Comparison of ENCODE assay signal across 21 cellular contexts in the genomic region with DNA sequence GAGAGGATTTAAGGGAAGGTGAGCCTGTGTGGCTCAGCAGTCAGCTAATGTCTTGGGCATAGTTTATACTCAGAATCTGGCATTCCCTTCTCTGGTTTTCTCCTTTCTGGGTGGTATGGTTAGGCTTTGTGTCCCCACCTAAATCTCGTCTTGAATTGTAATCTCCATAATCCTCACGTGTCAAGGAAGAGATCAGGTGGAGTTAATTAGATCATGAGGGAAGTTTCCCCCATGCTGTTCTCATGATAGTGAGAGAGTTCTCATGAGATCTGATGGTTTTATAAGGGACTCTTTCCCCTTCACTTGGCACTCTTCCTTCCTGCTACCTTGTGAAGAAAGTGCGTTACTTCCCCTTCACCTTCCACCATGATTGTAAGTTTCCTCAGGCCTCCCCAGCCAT.
DNase-seq lines count a peak whose midpoint lies in the region; ATAC-seq, FAIRE-seq and TF ChIP-seq lines count a peak whose summit lies in the region.
"Had no signal": no experiment of that assay in that cellular context is flagged by ENCODE, and none has a peak within 500 bp of the region (broad histone marks: within the 10 kb centered on the region; RNA-seq: fewer than 3 reads in every experiment).

No MANE protein-coding gene starts in this region.

- no peak overlapping the region for H3K23ac ChIP-seq in H1 (ENCODE audit: insufficient read length)

- H4K5ac ChIP-seq in H1 (ENCODE audit: insufficient read length, low read depth, low read length): no peak overlapping the region

- H2BK5ac ChIP-seq in H1 (ENCODE audit: low read depth, low read length): no peak overlapping the region

- no peaks in the 10 kb centered on the region; the same call in 1 of the 2 replicates for H3K23me2 ChIP-seq in H1 (ENCODE audit: low read depth, low read length)

- no peaks in the 10 kb centered on the region for H3K36me3 ChIP-seq in H1 (ENCODE audit: control insufficient read depth in 2 of 4, insufficient read depth in 4 of 4, low read length in 3 of 4)
- peaks cover 4% of the 10 kb centered on the region for H3K36me3 ChIP-seq in neural progenitor cell
- no peaks in the 10 kb centered on the region for H3K36me3 ChIP-seq in gastrocnemius medialis
- no peaks in the 10 kb centered on the region for H3K36me3 ChIP-seq in A673 (ENCODE audit: insufficient read depth, low read length, poor library complexity, severe bottlenecking)
- H3K36me3 ChIP-seq: BE2C had no signal

- peaks cover 3% of the 10 kb centered on the region for H3K27me3 Mint-ChIP-seq in neural progenitor cell (ENCODE audit: insufficient read depth, low read depth)

- FAIRE-seq in D721Med (lab: Jason Lieb, UNC) (peak; percentile 11), H1 (lab: Jason Lieb, UNC) (peak; percentile 42)
- FAIRE-seq: GM19239, H54, HepG2 had no signal

- no peak overlapping the region; the same call in 1 of the 2 replicates for H2AFZ ChIP-seq in H1 (ENCODE audit: low read length)
- no peak overlapping the region for H2AFZ ChIP-seq in neural progenitor cell (replicated peaks)
- H2AFZ ChIP-seq: GM23248 had no signal

- H3F3A ChIP-seq in neural progenitor cell (ENCODE audit: low read depth): peaks cover 23% of the 10 kb centered on the region

- H3K9me3 Mint-ChIP-seq in neural progenitor cell: peaks cover 7% of the 10 kb centered on the region
- H3K9me3 Mint-ChIP-seq: HFFc6, IgD-negative memory B cell had no signal

- H3K4me2 ChIP-seq in H1 (ENCODE audit: insufficient read depth in 1 of 2, low read depth in 2 of 2, low read length in 2 of 2) (no peak overlapping the region), neural progenitor cell (peak overlapping the region; percentile 64)

- H3K9ac ChIP-seq in H1 (replicated peaks in 1 of 4; ENCODE audit: extremely low read depth in 1 of 4, low read depth in 3 of 4, low read length in 3 of 4) (no peak overlapping the region), neural progenitor cell (no peak overlapping the region)
- H3K9ac ChIP-seq: GM23248 had no signal

- H3K36me3 Mint-ChIP-seq in neural progenitor cell: no peaks in the 10 kb centered on the region
- H3K36me3 Mint-ChIP-seq: CD14-positive monocyte; CD4-positive, alpha-beta memory T cell had no signal

- WGBS in H1 (ENCODE audit: extremely low coverage in 1 of 2, insufficient coverage in 1 of 2, insufficient read length in 1 of 2, insufficient replicate concordance in 2 of 2, low coverage in 1 of 2, low lambda C conversion rate in 2 of 2, missing lambda C conversion rate in 1 of 2), 2 experiments: 88% methylated on average over 3 of the region's 3 CpGs; no CpG with 5 or more reads in 1 of the 2 experiments

- no peak overlapping the region for H4K8ac ChIP-seq in H1 (ENCODE audit: extremely low read depth, insufficient read depth, low read length)

- H3K9me3 ChIP-seq in H1 (ENCODE audit: insufficient read depth in 2 of 2, low read depth in 1 of 2, low read length in 1 of 2) (no peaks in the 10 kb centered on the region), neural progenitor cell (ENCODE audit: low read depth) (no peaks in the 10 kb centered on the region), gastrocnemius medialis (no peaks in the 10 kb centered on the region), A673 (ENCODE audit: low read depth, low read length, poor library complexity, severe bottlenecking) (no peaks in the 10 kb centered on the region)
- H3K9me3 ChIP-seq: BE2C had no signal

- TF ChIP-seq RAD21 in H1 (IDR thresholded peaks at IDR 0.05 in 1 of 2, conservative IDR thresholded peaks at IDR 0.05 in 1 of 2; ENCODE audit: low read depth in 2 of 2, low read length in 2 of 2): no peak

- TF ChIP-seq CTCF in D721Med (IDR thresholded peaks at IDR 0.05; ENCODE audit: insufficient read depth, missing control alignments) (no peak), H1 (IDR thresholded peaks at IDR 0.05; ENCODE audit: control extremely low read depth in 1 of 3, insufficient read depth in 1 of 3, low read depth in 1 of 3, low read length in 3 of 3) (no peak), neural progenitor cell (IDR thresholded peaks at IDR 0.05) (no peak), gastrocnemius medialis (IDR thresholded peaks at IDR 0.05 in 4 of 5, conservative IDR thresholded peaks at IDR 0.05 in 1 of 5) (no peak), A673 (conservative IDR thresholded peaks at IDR 0.05; ENCODE audit: low read depth, low read length) (no peak)

- no peak overlapping the region for H2BK120ac ChIP-seq in H1 (replicated peaks; ENCODE audit: low read depth, low read length)

- no peak overlapping the region for H3K27ac Mint-ChIP-seq in neural progenitor cell
- H3K27ac Mint-ChIP-seq: CD14-positive monocyte; CD4-positive, alpha-beta memory T cell; HFFc6; IgD-negative memory B cell had no signal

- H3K79me1 ChIP-seq in H1 (ENCODE audit: low read depth, low read length): no peaks in the 10 kb centered on the region

- no peak overlapping the region for H3K18ac ChIP-seq in H1 (ENCODE audit: extremely low read depth, low read length)

- H3K27me3 ChIP-seq in H1 (replicated peaks in 1 of 4; ENCODE audit: control insufficient read depth in 3 of 4, extremely low read depth in 1 of 4, insufficient read depth in 3 of 4, low read length in 3 of 4) (no peaks in the 10 kb centered on the region), neural progenitor cell (peaks cover 19% of the 10 kb centered on the region), gastrocnemius medialis (no peaks in the 10 kb centered on the region), A673 (replicated peaks; ENCODE audit: insufficient read depth, low read depth, low read length, poor library complexity) (no peaks in the 10 kb centered on the region)
- H3K27me3 ChIP-seq: BE2C had no signal

- CTCF ChIA-PET in H1 (lab: Charles Lee; ENCODE audit: partially characterized antibody): no interaction called here
- CTCF ChIA-PET in A673 (lab: Charles Lee): no interaction called here

- DNase-seq in D721Med (ENCODE audit: insufficient read length, low spot score) (no peak), NCI-H82 treated with DMSO at 0.1 percent for 48 hours (lab: John Stamatoyannopoulos, UW; ENCODE audit: unreplicated experiment) (peak; percentile 55), H1 (ENCODE audit: low read depth in 1 of 2, low spot score in 2 of 2) (no peak), neural progenitor cell (ENCODE audit: low spot score) (peak; percentile 60), gastrocnemius medialis (no peak), A673 (ENCODE audit: low spot score) (no peak)
- DNase-seq: ACHN; BE2C; CD4-positive, alpha-beta memory T cell; DMS79 treated with DMSO at 0.1 percent for 48 hours; GF-D8; GM23248; HFFc6; KBM-7 had no signal

- H3K79me2 ChIP-seq in H1 (ENCODE audit: control insufficient read depth in 1 of 2, insufficient read depth in 2 of 2, low read length in 2 of 2): no peaks in the 10 kb centered on the region
- H3K79me2 ChIP-seq in neural progenitor cell (ENCODE audit: low read depth): no peaks in the 10 kb centered on the region

- H3K4ac ChIP-seq in H1 (replicated peaks; ENCODE audit: insufficient read length, low read depth, low read length): no peak overlapping the region

- H3K4me1 ChIP-seq in H1 (replicated peaks in 1 of 4; ENCODE audit: control insufficient read depth in 3 of 4, insufficient read depth in 4 of 4, low read length in 3 of 4) (no peaks in the 10 kb centered on the region; a peak in 2 of 7 replicates), neural progenitor cell (peaks cover 42% of the 10 kb centered on the region), gastrocnemius medialis (no peaks in the 10 kb centered on the region), A673 (ENCODE audit: insufficient read depth, low read length, poor library complexity, severe bottlenecking) (no peaks in the 10 kb centered on the region)
- H3K4me1 ChIP-seq: BE2C had no signal

- H2BK20ac ChIP-seq in H1 (ENCODE audit: low read length): no peak overlapping the region

- TF ChIP-seq POLR2A in H1 (IDR thresholded peaks at IDR 0.05; ENCODE audit: control extremely low read depth in 1 of 2, low read depth in 2 of 2, low read length in 2 of 2): no peak
- no peak for TF ChIP-seq POLR2A in gastrocnemius medialis (IDR thresholded peaks at IDR 0.05)

- H3K4me3 Mint-ChIP-seq in neural progenitor cell: no peak overlapping the region
- H3K4me3 Mint-ChIP-seq: CD14-positive monocyte; CD4-positive, alpha-beta memory T cell; HFFc6; IgD-negative memory B cell had no signal

- H4K20me1 ChIP-seq in H1 (replicated peaks in 1 of 2; ENCODE audit: control insufficient read depth in 1 of 2, insufficient read depth in 2 of 2, low read length in 2 of 2) (no peaks in the 10 kb centered on the region), neural progenitor cell (ENCODE audit: low read depth) (peaks cover 5% of the 10 kb centered on the region)

- peaks cover 17% of the 10 kb centered on the region for H3K4me1 Mint-ChIP-seq in neural progenitor cell
- H3K4me1 Mint-ChIP-seq: CD4-positive, alpha-beta memory T cell; IgD-negative memory B cell had no signal

- in situ Hi-C loops in gastrocnemius medialis (cut with MboI; ENCODE audit: low sequenced_read_pairs in 4 of 4): no loop called here

- no peak for ATAC-seq in gastrocnemius medialis
- ATAC-seq in esophagus mucosa: no peak
- ATAC-seq: HCT116, HepG2 had no signal

- no peak overlapping the region for H3K56ac ChIP-seq in H1 (replicated peaks; ENCODE audit: insufficient read length, low read depth, low read length)

- no peak overlapping the region for H2AK5ac ChIP-seq in H1 (ENCODE audit: low read depth, low read length)

- no peak overlapping the region for H3K14ac ChIP-seq in H1 (ENCODE audit: insufficient read length)

- intact Hi-C loops in gastrocnemius medialis (cut with DNase I; ENCODE audit: low total_unique reads): no loop called here
- intact Hi-C loops in A673 (cut with micrococcal nuclease; ENCODE audit: unreplicated experiment): no loop called here

- H2BK15ac ChIP-seq in H1 (ENCODE audit: low read length): no peak overlapping the region

- no peak overlapping the region for H4K91ac ChIP-seq in H1 (replicated peaks; ENCODE audit: insufficient read length, low read length)

- BruUV-seq in A673 (replicated peaks; lab: Mats Ljungman, UMichigan): no TSS peak

- no peak overlapping the region for H3K27ac ChIP-seq in H1 (ENCODE audit: low read depth, low read length)
- H3K27ac ChIP-seq in neural progenitor cell: peak overlapping the region; percentile 79
- no peak overlapping the region for H3K27ac ChIP-seq in gastrocnemius medialis
- no peak overlapping the region for H3K27ac ChIP-seq in A673 (ENCODE audit: low read depth, low read length, poor library complexity, severe bottlenecking)
- H3K27ac ChIP-seq: GM23248 had no signal

- no peak for TF ChIP-seq EP300 in H1 (IDR thresholded peaks at IDR 0.05; ENCODE audit: borderline replicate concordance in 1 of 2, low read depth in 2 of 2, low read length in 2 of 2)

- no peak overlapping the region for H3K4me3 ChIP-seq in H1 (ENCODE audit: extremely low read depth in 1 of 4, insufficient read depth in 2 of 4, low read depth in 3 of 4, low read length in 4 of 4)
- H3K4me3 ChIP-seq in neural progenitor cell: no peak overlapping the region
- H3K4me3 ChIP-seq in gastrocnemius medialis: no peak overlapping the region
- H3K4me3 ChIP-seq in A673 (ENCODE audit: low read depth, low read length, poor library complexity, severe bottlenecking): no peak overlapping the region
- H3K4me3 ChIP-seq: GM23248 had no signal

- H2BK12ac ChIP-seq in H1 (ENCODE audit: low read depth, low read length): 0 out of 2 replicates have a peak overlapping the region, but pooled peaks have one; percentile 18

- POLR2A ChIA-PET in H1 (lab: Charles Lee; ENCODE audit: partially characterized antibody) (no interaction called here), A673 (lab: Charles Lee; ENCODE audit: low non-redundant PET) (no interaction called here)

Comparison
In these comparisons a context has a peak if more than half of its experiments do, and no peak if none do; other contexts are left out.
1. DNase-seq: peak in NCI-H82 treated with DMSO at 0.1 percent for 48 hours (single experiment) and neural progenitor cell (single experiment); none in D721Med (single experiment), H1 (0 of 2), gastrocnemius medialis (0 of 2) and A673 (single experiment).